8 cellular contexts compared by ENCODE assay signal in genomic region chr4:165325732-165326512, GRCh38. TPM values are rescaled to one million over a fixed set of nuclear protein-coding genes. Genes with fewer than 3 reads are reported as not detected.
DNase-seq lines count a peak whose midpoint lies in the region; ATAC-seq, FAIRE-seq and TF ChIP-seq lines count a peak whose summit lies in the region.

No MANE protein-coding gene starts in this region.

- intact Hi-C loops in heart left ventricle (cut with DNase I): loop anchor here in 9 of 10 donors (2.0 to 10.0 kb wide), 7 partner anchors 117 to 214 kb away; partner anchors contain the start of genes KLHL2 (in 6 of the 9) and TMEM192 (in 3 of the 9)
- intact Hi-C loops in cardiac septum (cut with DNase I): loop anchor here (5.0 kb wide), 2 partner anchors 194 to 214 kb away; partner anchors contain the start of gene TMEM192

- H3K27ac Mint-ChIP-seq in T-helper 1 cell treated with Interleukin-12 subunit alpha and Interleukin-12 subunit beta and Interleukin-4 antibody, amounts not matched to agents 30 μg/mL and 1 μg/mL, for 36 hours: no peak overlapping the region

- TF ChIP-seq CTCF in heart left ventricle (IDR thresholded peaks at IDR 0.05): no peak

- no peak overlapping the region for H3K27ac ChIP-seq in heart left ventricle
- H3K27ac ChIP-seq in small intestine (ENCODE audit: low read depth in 1 of 2, low read length in 1 of 2): peak overlapping the region in 1 of 2 donors; percentile 4

- peaks cover 28% of the 10 kb centered on the region for H3K4me1 Mint-ChIP-seq in T-helper 1 cell treated with Interleukin-12 subunit alpha and Interleukin-12 subunit beta and Interleukin-4 antibody, amounts not matched to agents 30 μg/mL and 1 μg/mL, for 36 hours (ENCODE audit: low read depth)

- H3K36me3 ChIP-seq in heart left ventricle (peaks cover 0 to 12% (median 0%) of the 10 kb centered on the region in 9 donors), small intestine (ENCODE audit: control insufficient read depth in 2 of 2, insufficient read depth in 2 of 2, low read length in 2 of 2) (no peaks in the 10 kb centered on the region)

- H3K9me3 ChIP-seq in heart left ventricle (no peaks in the 10 kb centered on the region), small intestine (ENCODE audit: control insufficient read depth, low read depth) (no peaks in the 10 kb centered on the region)

- TF ChIP-seq POLR2A in heart left ventricle (IDR thresholded peaks at IDR 0.05): no peak

- FAIRE-seq in small intestine (lab: Jason Lieb, UNC): no peak

- no peaks in the 10 kb centered on the region for H3K9me3 Mint-ChIP-seq in T-helper 1 cell treated with Interleukin-12 subunit alpha and Interleukin-12 subunit beta and Interleukin-4 antibody, amounts not matched to agents 30 μg/mL and 1 μg/mL, for 36 hours

- peak overlapping the region; percentile 57 for H3K4me3 Mint-ChIP-seq in T-helper 1 cell treated with Interleukin-12 subunit alpha and Interleukin-12 subunit beta and Interleukin-4 antibody, amounts not matched to agents 30 μg/mL and 1 μg/mL, for 36 hours

- ATAC-seq in heart left ventricle: no peak
- ATAC-seq in GM19463 (IDR thresholded peaks at IDR 0.05; ENCODE audit: unreplicated experiment): no peak
- ATAC-seq in HG03342 (IDR thresholded peaks at IDR 0.05; ENCODE audit: unreplicated experiment): no peak
- ATAC-seq in HG02884 (IDR thresholded peaks at IDR 0.05; ENCODE audit: unreplicated experiment): no peak

- 59 to 65% (median 60%) methylated on average over 8 of the region's 8 CpGs for WGBS in heart left ventricle, 4 donors
- WGBS in small intestine, 3 donors: 49 to 61% (median 54%) methylated on average over 8 of the region's 8 CpGs

- DNase-seq in heart left ventricle: no peak
- DNase-seq in cardiac septum (ENCODE audit: low spot score): no peak
- DNase-seq in glomerular visceral epithelial cell (ENCODE audit: extremely low spot score): peak; percentile 90
- peak; percentile 49 for DNase-seq in small intestine

- H3K4me1 ChIP-seq in heart left ventricle: peaks cover 0 to 40% (median 15%) of the 10 kb centered on the region in 12 donors
- peaks cover 0 to 7% of the 10 kb centered on the region in 2 donors for H3K4me1 ChIP-seq in small intestine (ENCODE audit: control insufficient read depth in 2 of 2, insufficient read depth in 1 of 2, low read depth in 1 of 2, low read length in 1 of 2)

- H3K36me3 Mint-ChIP-seq in T-helper 1 cell treated with Interleukin-12 subunit alpha and Interleukin-12 subunit beta and Interleukin-4 antibody, amounts not matched to agents 30 μg/mL and 1 μg/mL, for 36 hours (ENCODE audit: low read depth): peaks cover 30% of the 10 kb centered on the region

- H3K4me3 ChIP-seq in heart left ventricle (peak overlapping the region in 7 of 12 donors; percentile 76 to 93 (median 83)), small intestine (ENCODE audit: low read depth in 1 of 2, low read length in 2 of 2) (no peak overlapping the region)

- H3K27me3 Mint-ChIP-seq in T-helper 1 cell treated with Interleukin-12 subunit alpha and Interleukin-12 subunit beta and Interleukin-4 antibody, amounts not matched to agents 30 μg/mL and 1 μg/mL, for 36 hours (ENCODE audit: low read depth): no peaks in the 10 kb centered on the region

- no peaks in the 10 kb centered on the region for H3K27me3 ChIP-seq in heart left ventricle
- H3K27me3 ChIP-seq in small intestine (ENCODE audit: control insufficient read depth in 2 of 2, insufficient read depth in 2 of 2, low read length in 2 of 2): no peaks in the 10 kb centered on the region

RNA-seq across cellular contexts. Expression of gene MSMO1, which starts 1.5 kb away (rescaled TPM):
- total RNA-seq in heart left ventricle: 10 to 100 TPM in 7 of 9 donors, 1 to 10 TPM in 2; 7.1 to 16.9 (median 13.2) TPM
- polyA plus RNA-seq in heart left ventricle: 10 to 100 TPM in 1 of 2 donors, 1 to 10 TPM in 1; 6.0 to 28.4 TPM
- total RNA-seq in cardiac septum: 19.8 TPM
- polyA plus RNA-seq in small intestine: 10 to 100 TPM; 18.6 to 66.5 (median 35.6) TPM

RNA-seq across cellular contexts. Expression of gene CPE, which starts 52.9 kb away (rescaled TPM):
- total RNA-seq in heart left ventricle (100 to 1,000 TPM in 1 of 9 donors, 10 to 100 TPM in 8; 16.6 to 115 (median 34.5) TPM), cardiac septum (43.5 TPM)
- polyA plus RNA-seq in heart left ventricle (10 to 100 TPM; 13.3 to 23.4 TPM), small intestine (10 to 100 TPM in 1 of 3 donors, 1 to 10 TPM in 2; 1.1 to 44.5 (median 1.4) TPM)

Comparison
In these comparisons a context has a peak if more than half of its experiments do, and no peak if none do; other contexts are left out.
1. DNase-seq: peak in glomerular visceral epithelial cell (single experiment) and small intestine (single experiment); none in heart left ventricle (0 of 5) and cardiac septum (single experiment).
2. H3K4me3 ChIP-seq: peak in heart left ventricle (7 of 12); none in small intestine (0 of 2).